In genomic region chr16:85028638-85029412, GRCh38 we compare ENCODE assay signal across 8 cellular contexts. TPM values are rescaled to one million over a fixed set of nuclear protein-coding genes. Genes with fewer than 3 reads are reported as not detected.
DNase-seq lines count a peak whose midpoint lies in the region; TF ChIP-seq lines count a peak whose summit lies in the region.

No MANE protein-coding gene starts in this region.

- intact Hi-C loops in head of caudate nucleus (cut with DNase I) = no loop called here

- peak overlapping the region in 20 of 21 experiments; percentile 52 to 96 (median 91) for H3K27ac ChIP-seq in skin epidermis
- H3K27ac ChIP-seq in WERI-Rb-1 = no peak overlapping the region

- H3K36me3 ChIP-seq in WERI-Rb-1 = no peaks in the 10 kb centered on the region

- DNase-seq in NCI-H1694 treated with DMSO at 0.1 percent for 48 hours (lab: John Stamatoyannopoulos, UW) (peak; percentile 29), NCI-H1694 (lab: John Stamatoyannopoulos, UW) (no peak), head of caudate nucleus (peak; percentile 23 to 87 (median 58)), DMS79 (lab: John Stamatoyannopoulos, UW) (no peak), WERI-Rb-1 (no peak)
- peak; percentile 78 for DNase-seq in activated naive CD4-positive, alpha-beta T cell treated with Interleukin-2 at 50 U/mL for 16 hours

- TF ChIP-seq CTCF in WERI-Rb-1 (IDR thresholded peaks at IDR 0.05; ENCODE audit: low read depth, low read length) = no peak

- H3K27me3 ChIP-seq in WERI-Rb-1 (ENCODE audit: insufficient read depth, low read depth, severe bottlenecking) = no peaks in the 10 kb centered on the region

- H3K4me3 ChIP-seq in skin epidermis (peak overlapping the region; percentile 69 to 90 (median 78)), WERI-Rb-1 (ENCODE audit: low read depth, low read length) (no peak overlapping the region)

- no peaks in the 10 kb centered on the region for H3K9me3 ChIP-seq in WERI-Rb-1 (ENCODE audit: severe bottlenecking)

TF ChIP-seq in PFSK-1, 5 proteins besides CTCF, POLR2A, EP300 and RAD21:
- TF ChIP-seq TAF1 (IDR thresholded peaks at IDR 0.05; ENCODE audit: borderline replicate concordance, insufficient read depth, low read length) = no peak
- TF ChIP-seq SIN3A (IDR thresholded peaks at IDR 0.05; ENCODE audit: borderline replicate concordance, insufficient read depth, low read length) = peak; percentile 56; the same call in 1 of the 2 replicates

RNA-seq across cellular contexts. Expression of gene KIAA0513, which starts 1.2 kb away (rescaled TPM):
- 2.9 TPM for polyA plus RNA-seq in PFSK-1 (2012; ENCODE audit: insufficient read length, low read depth)

RNA-seq across cellular contexts. Expression of gene ZDHHC7, which starts 17.5 kb away (rescaled TPM):
- 17.9 TPM for polyA plus RNA-seq in PFSK-1 (2012; ENCODE audit: insufficient read length, low read depth)

Comparison
In these comparisons a context has a peak if more than half of its experiments do, and no peak if none do; other contexts are left out.
1. DNase-seq: peak in NCI-H1694 treated with DMSO at 0.1 percent for 48 hours (single experiment), activated naive CD4-positive, alpha-beta T cell treated with Interleukin-2 at 50 U/mL for 16 hours (single experiment) and head of caudate nucleus (42 of 42); none in NCI-H1694 (single experiment), DMS79 (single experiment) and WERI-Rb-1 (single experiment).